19 cellular contexts compared by ENCODE assay signal in genomic region chr10:45423976-45424499, GRCh38. TPM values are rescaled to one million over a fixed set of nuclear protein-coding genes. Genes with fewer than 3 reads are reported as not detected.
DNase-seq lines count a peak whose midpoint lies in the region; ATAC-seq and TF ChIP-seq lines count a peak whose summit lies in the region.
"Had no signal": no experiment of that assay in that cellular context is flagged by ENCODE, and none has a peak within 500 bp of the region (broad histone marks: within the 10 kb centered on the region; RNA-seq: fewer than 3 reads in every experiment).

No MANE protein-coding gene starts in this region.

- H3K27me3 ChIP-seq in CD8-positive, alpha-beta T cell (ENCODE audit: insufficient read depth, low read length), result no peaks in the 10 kb centered on the region
- H3K27me3 ChIP-seq in neural progenitor cell (no peaks in the 10 kb centered on the region), breast epithelium (peaks cover 0 to 2% of the 10 kb centered on the region in 2 donors)
- H3K27me3 ChIP-seq: Peyer's patch had no signal

- no peak overlapping the region for H2AFZ ChIP-seq in neural progenitor cell (replicated peaks)

- H3K27ac Mint-ChIP-seq in T-helper 1 cell treated with Interleukin-12 subunit alpha and Interleukin-12 subunit beta and Interleukin-4 antibody, amounts not matched to agents 30 μg/mL and 1 μg/mL, for 36 hours, result peak overlapping the region; percentile 11
- H3K27ac Mint-ChIP-seq in CD8-positive, alpha-beta T cell, result peak overlapping the region; percentile 52
- H3K27ac Mint-ChIP-seq in activated B cell treated with CpG ODN at 0.5 μM for 24 hours (peak overlapping the region; percentile 10), neural progenitor cell (no peak overlapping the region)

- no peak overlapping the region for H3K4me3 ChIP-seq in CD8-positive, alpha-beta T cell (ENCODE audit: low read depth, low read length)
- no peak overlapping the region for H3K4me3 ChIP-seq in neural progenitor cell
- no peak overlapping the region for H3K4me3 ChIP-seq in breast epithelium
- H3K4me3 ChIP-seq: Peyer's patch had no signal

- H3K27me3 Mint-ChIP-seq in T-helper 1 cell treated with Interleukin-12 subunit alpha and Interleukin-12 subunit beta and Interleukin-4 antibody, amounts not matched to agents 30 μg/mL and 1 μg/mL, for 36 hours (ENCODE audit: low read depth), result no peaks in the 10 kb centered on the region
- no peaks in the 10 kb centered on the region for H3K27me3 Mint-ChIP-seq in CD8-positive, alpha-beta T cell (ENCODE audit: low read depth)
- H3K27me3 Mint-ChIP-seq in activated B cell treated with CpG ODN at 0.5 μM for 24 hours (no peaks in the 10 kb centered on the region), neural progenitor cell (ENCODE audit: insufficient read depth, low read depth) (peaks cover 11% of the 10 kb centered on the region)
- H3K27me3 Mint-ChIP-seq: IgD-negative memory B cell had no signal

- H3K4me1 ChIP-seq in CD8-positive, alpha-beta T cell (ENCODE audit: insufficient read depth, low read length), result peaks cover 46% of the 10 kb centered on the region
- H3K4me1 ChIP-seq in neural progenitor cell (peaks cover 9% of the 10 kb centered on the region), breast epithelium (no peaks in the 10 kb centered on the region)

- no peaks in the 10 kb centered on the region for H3K9me3 ChIP-seq in CD8-positive, alpha-beta T cell (ENCODE audit: low read length)
- no peaks in the 10 kb centered on the region for H3K9me3 ChIP-seq in neural progenitor cell (ENCODE audit: low read depth)
- H3K9me3 ChIP-seq in breast epithelium, result no peaks in the 10 kb centered on the region
- H3K9me3 ChIP-seq: Peyer's patch had no signal

- POLR2A ChIA-PET in CD8-positive, alpha-beta T cell (lab: Charles Lee), result interaction anchor here (1.0 kb wide), 1 partner anchor 11 kb away, joined by 3 read pairs; no protein-coding TSS in a partner anchor
- POLR2A ChIA-PET in activated B cell treated with CpG ODN at 0.5 μM for 24 hours (lab: Charles Lee), result no interaction called here

- intact Hi-C loops in CD8-positive, alpha-beta T cell (cut with DNase I, micrococcal nuclease), result no loop called here
- intact Hi-C loops in activated B cell treated with CpG ODN at 0.5 μM for 24 hours (cut with micrococcal nuclease) (loop anchor here (5.0 kb wide), 1 partner anchor 248 kb away; the partner anchor contains the start of gene ZFAND4), breast epithelium (cut with DNase I; ENCODE audit: low total_unique reads) (no loop called here)

- H3K79me2 ChIP-seq in neural progenitor cell (ENCODE audit: low read depth), result no peaks in the 10 kb centered on the region

- H3K36me3 Mint-ChIP-seq in T-helper 1 cell treated with Interleukin-12 subunit alpha and Interleukin-12 subunit beta and Interleukin-4 antibody, amounts not matched to agents 30 μg/mL and 1 μg/mL, for 36 hours (ENCODE audit: low read depth), result peaks cover 21% of the 10 kb centered on the region
- H3K36me3 Mint-ChIP-seq in CD8-positive, alpha-beta T cell, result peaks cover 4% of the 10 kb centered on the region
- H3K36me3 Mint-ChIP-seq in activated B cell treated with CpG ODN at 0.5 μM for 24 hours (ENCODE audit: low read depth) (peaks cover 64% of the 10 kb centered on the region), neural progenitor cell (no peaks in the 10 kb centered on the region)

- no peak for DNase-seq in T-helper 1 cell
- DNase-seq in CD8-positive, alpha-beta T cell, result no peak
- DNase-seq in activated B cell treated with CpG ODN at 0.5 μM for 24 hours, result no peak
- peak; percentile 1 for DNase-seq in neural progenitor cell (ENCODE audit: low spot score)
- no peak for DNase-seq in kidney tubule cell (ENCODE audit: low spot score)
- DNase-seq in breast epithelium (ENCODE audit: low spot score in 2 of 2), result no peak
- DNase-seq: 8988T, Calu3, GF-D8, MV-4-11, NCI-H1436, NCI-H2081 treated with DMSO at 0.1 percent for 48 hours, NCI-H524, Peyer's patch, Right ventricle myocardium superior had no signal

- CTCF ChIA-PET in CD8-positive, alpha-beta T cell (lab: Charles Lee), result interaction anchor here (1.0 kb wide), 1 partner anchor 34 kb away, joined by 3 read pairs; no protein-coding TSS in a partner anchor
- CTCF ChIA-PET in activated B cell treated with CpG ODN at 0.5 μM for 24 hours (lab: Charles Lee), result no interaction called here

- TF ChIP-seq CTCF in CD8-positive, alpha-beta T cell (IDR thresholded peaks at IDR 0.05), result no peak
- TF ChIP-seq CTCF in activated B cell treated with CpG ODN at 0.5 μM for 24 hours (IDR thresholded peaks at IDR 0.05) (no peak), neural progenitor cell (IDR thresholded peaks at IDR 0.05) (no peak), breast epithelium (IDR thresholded peaks at IDR 0.05) (no peak)

- H3K9me3 Mint-ChIP-seq in T-helper 1 cell treated with Interleukin-12 subunit alpha and Interleukin-12 subunit beta and Interleukin-4 antibody, amounts not matched to agents 30 μg/mL and 1 μg/mL, for 36 hours, result no peaks in the 10 kb centered on the region
- H3K9me3 Mint-ChIP-seq in CD8-positive, alpha-beta T cell, result no peaks in the 10 kb centered on the region
- H3K9me3 Mint-ChIP-seq in activated B cell treated with CpG ODN at 0.5 μM for 24 hours (no peaks in the 10 kb centered on the region), neural progenitor cell (peaks cover 3% of the 10 kb centered on the region)
- H3K9me3 Mint-ChIP-seq: CD14-positive monocyte, IgD-negative memory B cell had no signal

- H3K4me3 Mint-ChIP-seq in T-helper 1 cell treated with Interleukin-12 subunit alpha and Interleukin-12 subunit beta and Interleukin-4 antibody, amounts not matched to agents 30 μg/mL and 1 μg/mL, for 36 hours, result no peak overlapping the region
- no peak overlapping the region for H3K4me3 Mint-ChIP-seq in CD8-positive, alpha-beta T cell
- H3K4me3 Mint-ChIP-seq in activated B cell treated with CpG ODN at 0.5 μM for 24 hours (no peak overlapping the region), neural progenitor cell (no peak overlapping the region)
- H3K4me3 Mint-ChIP-seq: IgD-negative memory B cell had no signal

- no peak overlapping the region for H3K4me2 ChIP-seq in neural progenitor cell

- no peaks in the 10 kb centered on the region for H3K36me3 ChIP-seq in CD8-positive, alpha-beta T cell (ENCODE audit: insufficient read depth, low read length)
- H3K36me3 ChIP-seq in neural progenitor cell (no peaks in the 10 kb centered on the region), breast epithelium (no peaks in the 10 kb centered on the region)
- H3K36me3 ChIP-seq: Peyer's patch had no signal

- no peak overlapping the region for H3K9ac ChIP-seq in neural progenitor cell

- ATAC-seq in CD8-positive, alpha-beta T cell, result no peak
- ATAC-seq in activated B cell treated with CpG ODN at 0.5 μM for 24 hours (ENCODE audit: low read depth) (no peak), GM18907 (IDR thresholded peaks at IDR 0.05; ENCODE audit: unreplicated experiment) (no peak)

- no peaks in the 10 kb centered on the region for H4K20me1 ChIP-seq in neural progenitor cell (ENCODE audit: low read depth)

- H3K4me1 Mint-ChIP-seq in T-helper 1 cell treated with Interleukin-12 subunit alpha and Interleukin-12 subunit beta and Interleukin-4 antibody, amounts not matched to agents 30 μg/mL and 1 μg/mL, for 36 hours (ENCODE audit: low read depth), result peaks cover 68% of the 10 kb centered on the region
- peaks cover 57% of the 10 kb centered on the region for H3K4me1 Mint-ChIP-seq in CD8-positive, alpha-beta T cell (ENCODE audit: low read depth)
- H3K4me1 Mint-ChIP-seq in activated B cell treated with CpG ODN at 0.5 μM for 24 hours, result peaks cover 51% of the 10 kb centered on the region
- H3K4me1 Mint-ChIP-seq in neural progenitor cell, result peaks cover 18% of the 10 kb centered on the region

- TF ChIP-seq POLR2A in breast epithelium (IDR thresholded peaks at IDR 0.05), result no peak

- H3F3A ChIP-seq in neural progenitor cell (ENCODE audit: low read depth), result peaks cover 3% of the 10 kb centered on the region

- H3K27ac ChIP-seq in CD8-positive, alpha-beta T cell (ENCODE audit: low read depth, low read length), result no peak overlapping the region
- no peak overlapping the region for H3K27ac ChIP-seq in neural progenitor cell
- H3K27ac ChIP-seq in breast epithelium, result no peak overlapping the region
- H3K27ac ChIP-seq: Peyer's patch had no signal

RNA-seq across cellular contexts. Expression of gene ALOX5, which starts 50.0 kb away (rescaled TPM):
- total RNA-seq in CD8-positive, alpha-beta T cell, result 1 to 10 TPM; 3.9 to 5.4 TPM
- total RNA-seq in activated B cell treated with CpG ODN at 0.5 μM for 24 hours (153 and 181 TPM in 2 replicates), neural progenitor cell (ENCODE audit: low replicate concordance) (0.96 and 1.6 TPM in 2 replicates), breast epithelium (10 to 100 TPM; 33.4 to 67.5 (median 49.0) TPM)

Comparison
In these comparisons a context has a peak if more than half of its experiments do, and no peak if none do; other contexts are left out.
1. RNA of gene ALOX5, which starts 50.0 kb away (total RNA-seq): 153 to 181 TPM in activated B cell treated with CpG ODN at 0.5 μM for 24 hours and 33.4 to 67.5 TPM in breast epithelium; 3.9 to 5.4 TPM in CD8-positive, alpha-beta T cell and 0.96 to 1.6 TPM in neural progenitor cell; every median in the first group is over 4 times any median in the second.